ENCODE assay signal across 8 cellular contexts in genomic region chr5:66554211-66554610, GRCh38. TPM values are rescaled to one million over a fixed set of nuclear protein-coding genes. Genes with fewer than 3 reads are reported as not detected.
A peak's percentile ranks its signal among the peaks of the same experiment; 100 is the strongest.
DNase-seq lines count a peak whose midpoint lies in the region; ATAC-seq and TF ChIP-seq lines count a peak whose summit lies in the region.

No MANE protein-coding gene starts in this region.

- no peaks in the 10 kb centered on the region for H3K36me3 Mint-ChIP-seq in activated CD8-positive, alpha-beta T cell treated with anti-CD3 and anti-CD28 coated beads, Interleukin-2, amount 10 ng/mL, durations not matched to agents 7 days and 5 days (ENCODE audit: low read depth)

- H3K4me3 Mint-ChIP-seq in activated CD8-positive, alpha-beta T cell treated with anti-CD3 and anti-CD28 coated beads, Interleukin-2, amount 10 ng/mL, durations not matched to agents 7 days and 5 days, result no peak overlapping the region

- intact Hi-C loops in tibial artery (cut with DNase I; ENCODE audit: low total_unique reads), result no loop called here

- CTCF ChIA-PET in activated CD8-positive, alpha-beta T cell treated with anti-CD3 and anti-CD28 coated beads, Interleukin-2, amount 10 ng/mL, durations not matched to agents 7 days and 5 days (lab: Charles Lee), result no interaction called here

- POLR2A ChIA-PET in activated CD8-positive, alpha-beta T cell treated with anti-CD3 and anti-CD28 coated beads, Interleukin-2, amount 10 ng/mL, durations not matched to agents 7 days and 5 days (lab: Charles Lee), result no interaction called here

- H3K9me3 Mint-ChIP-seq in activated CD8-positive, alpha-beta T cell treated with anti-CD3 and anti-CD28 coated beads, Interleukin-2, amount 10 ng/mL, durations not matched to agents 7 days and 5 days (ENCODE audit: insufficient read depth), result no peaks in the 10 kb centered on the region

- H3K27me3 ChIP-seq in tibial artery, result no peaks in the 10 kb centered on the region

- H3K4me3 ChIP-seq in tibial artery, result no peak overlapping the region

- DNase-seq in ELR (ENCODE audit: low read depth), result peak; percentile 78
- peak; percentile 52 for DNase-seq in GM20000 (ENCODE audit: low spot score)
- peak; percentile 37 for DNase-seq in activated CD8-positive, alpha-beta T cell treated with anti-CD3 and anti-CD28 coated beads, Interleukin-2, amount 10 ng/mL, durations not matched to agents 7 days and 5 days
- peak; percentile 19 to 21 for DNase-seq in stimulated activated CD4-positive, alpha-beta T cell treated with anti-CD3 and anti-CD28 coated beads, Interleukin-2, amount 100 ng/mL, for 24 hours
- no peak for DNase-seq in tibial artery
- DNase-seq in DMS114 treated with DMSO at 0.1 percent for 48 hours (lab: John Stamatoyannopoulos, UW; ENCODE audit: unreplicated experiment), result no peak
- DNase-seq in HT-29 (ENCODE audit: low spot score), result no peak

- no peak overlapping the region for H3K27ac Mint-ChIP-seq in activated CD8-positive, alpha-beta T cell treated with anti-CD3 and anti-CD28 coated beads, Interleukin-2, amount 10 ng/mL, durations not matched to agents 7 days and 5 days

- H3K27me3 Mint-ChIP-seq in activated CD8-positive, alpha-beta T cell treated with anti-CD3 and anti-CD28 coated beads, Interleukin-2, amount 10 ng/mL, durations not matched to agents 7 days and 5 days (ENCODE audit: low read depth), result peaks cover 5% of the 10 kb centered on the region

- H3K36me3 ChIP-seq in tibial artery, result no peaks in the 10 kb centered on the region

- H3K4me1 ChIP-seq in tibial artery, result no peaks in the 10 kb centered on the region

- no peak overlapping the region for H3K27ac ChIP-seq in tibial artery

- peaks cover 20% of the 10 kb centered on the region for H3K4me1 Mint-ChIP-seq in activated CD8-positive, alpha-beta T cell treated with anti-CD3 and anti-CD28 coated beads, Interleukin-2, amount 10 ng/mL, durations not matched to agents 7 days and 5 days (ENCODE audit: low read depth)

- no peak for TF ChIP-seq CTCF in GM20000 (IDR thresholded peaks at IDR 0.05; ENCODE audit: extremely low read depth, missing control alignments)
- TF ChIP-seq CTCF in tibial artery (IDR thresholded peaks at IDR 0.05), result no peak

- no peaks in the 10 kb centered on the region for H3K9me3 ChIP-seq in tibial artery

- ATAC-seq in HG03521 (IDR thresholded peaks at IDR 0.05; ENCODE audit: unreplicated experiment), result peak; percentile 94
- ATAC-seq in activated CD8-positive, alpha-beta T cell treated with anti-CD3 and anti-CD28 coated beads, Interleukin-2, amount 10 ng/mL, durations not matched to agents 7 days and 5 days, result peak; percentile 68

RNA-seq across cellular contexts. Expression of gene MAST4, which starts 42.0 kb away (rescaled TPM):
- 1 to 10 TPM; 5.5 to 7.1 TPM for total RNA-seq in activated CD8-positive, alpha-beta T cell treated with anti-CD3 and anti-CD28 coated beads, Interleukin-2, amount 10 ng/mL, durations not matched to agents 7 days and 5 days
- 4.0 and 4.7 TPM in 2 replicates for total RNA-seq in HT-29 (2014; rRNA removed; shearing (Covaris generic))

Comparison
In these comparisons a context has a peak if more than half of its experiments do, and no peak if none do; other contexts are left out.
1. DNase-seq: peak in ELR (single experiment), GM20000 (single experiment), activated CD8-positive, alpha-beta T cell treated with anti-CD3 and anti-CD28 coated beads, Interleukin-2, amount 10 ng/mL, durations not matched to agents 7 days and 5 days (single experiment) and stimulated activated CD4-positive, alpha-beta T cell treated with anti-CD3 and anti-CD28 coated beads, Interleukin-2, amount 100 ng/mL, for 24 hours (2 of 2); none in tibial artery (0 of 2), DMS114 treated with DMSO at 0.1 percent for 48 hours (single experiment) and HT-29 (single experiment).